Comparison of ENCODE assay signal across 1 cellular context in the genomic region with DNA sequence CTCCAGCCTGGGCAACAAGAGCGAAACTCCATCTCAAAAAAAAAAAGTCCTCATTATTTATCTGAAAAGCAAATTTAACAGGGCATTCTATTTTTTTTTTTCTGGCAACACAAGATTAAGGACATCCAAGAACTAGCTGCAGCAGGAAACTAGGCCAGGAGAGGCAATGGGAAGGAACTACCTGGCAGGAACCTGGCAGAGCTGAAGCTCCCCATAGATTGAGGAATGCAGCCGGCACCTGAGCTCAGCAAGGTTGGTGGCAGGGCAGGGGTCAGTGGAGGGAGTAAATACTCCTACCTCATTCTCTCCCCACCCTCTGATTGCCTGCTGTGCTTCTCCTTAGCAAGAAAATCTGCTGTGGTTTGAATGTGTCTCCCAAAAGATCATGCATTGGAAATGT.
TF ChIP-seq lines count a peak whose summit lies in the region.

No MANE protein-coding gene starts in this region.

TF ChIP-seq in GM23338, 12 proteins besides CTCF, POLR2A, EP300 and RAD21 (continued from another document):
- TF ChIP-seq, protein P1, sequence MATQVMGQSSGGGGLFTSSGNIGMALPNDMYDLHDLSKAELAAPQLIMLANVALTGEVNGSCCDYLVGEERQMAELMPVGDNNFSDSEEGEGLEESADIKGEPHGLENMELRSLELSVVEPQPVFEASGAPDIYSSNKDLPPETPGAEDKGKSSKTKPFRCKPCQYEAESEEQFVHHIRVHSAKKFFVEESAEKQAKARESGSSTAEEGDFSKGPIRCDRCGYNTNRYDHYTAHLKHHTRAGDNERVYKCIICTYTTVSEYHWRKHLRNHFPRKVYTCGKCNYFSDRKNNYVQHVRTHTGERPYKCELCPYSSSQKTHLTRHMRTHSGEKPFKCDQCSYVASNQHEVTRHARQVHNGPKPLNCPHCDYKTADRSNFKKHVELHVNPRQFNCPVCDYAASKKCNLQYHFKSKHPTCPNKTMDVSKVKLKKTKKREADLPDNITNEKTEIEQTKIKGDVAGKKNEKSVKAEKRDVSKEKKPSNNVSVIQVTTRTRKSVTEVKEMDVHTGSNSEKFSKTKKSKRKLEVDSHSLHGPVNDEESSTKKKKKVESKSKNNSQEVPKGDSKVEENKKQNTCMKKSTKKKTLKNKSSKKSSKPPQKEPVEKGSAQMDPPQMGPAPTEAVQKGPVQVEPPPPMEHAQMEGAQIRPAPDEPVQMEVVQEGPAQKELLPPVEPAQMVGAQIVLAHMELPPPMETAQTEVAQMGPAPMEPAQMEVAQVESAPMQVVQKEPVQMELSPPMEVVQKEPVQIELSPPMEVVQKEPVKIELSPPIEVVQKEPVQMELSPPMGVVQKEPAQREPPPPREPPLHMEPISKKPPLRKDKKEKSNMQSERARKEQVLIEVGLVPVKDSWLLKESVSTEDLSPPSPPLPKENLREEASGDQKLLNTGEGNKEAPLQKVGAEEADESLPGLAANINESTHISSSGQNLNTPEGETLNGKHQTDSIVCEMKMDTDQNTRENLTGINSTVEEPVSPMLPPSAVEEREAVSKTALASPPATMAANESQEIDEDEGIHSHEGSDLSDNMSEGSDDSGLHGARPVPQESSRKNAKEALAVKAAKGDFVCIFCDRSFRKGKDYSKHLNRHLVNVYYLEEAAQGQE (IDR thresholded peaks at IDR 0.05; ENCODE audit: unreplicated experiment), result no peak
- no peak for TF ChIP-seq CREB1 (CRISPR knock-in tag; IDR thresholded peaks at IDR 0.05; ENCODE audit: low read depth)
